In the genomic region with DNA sequence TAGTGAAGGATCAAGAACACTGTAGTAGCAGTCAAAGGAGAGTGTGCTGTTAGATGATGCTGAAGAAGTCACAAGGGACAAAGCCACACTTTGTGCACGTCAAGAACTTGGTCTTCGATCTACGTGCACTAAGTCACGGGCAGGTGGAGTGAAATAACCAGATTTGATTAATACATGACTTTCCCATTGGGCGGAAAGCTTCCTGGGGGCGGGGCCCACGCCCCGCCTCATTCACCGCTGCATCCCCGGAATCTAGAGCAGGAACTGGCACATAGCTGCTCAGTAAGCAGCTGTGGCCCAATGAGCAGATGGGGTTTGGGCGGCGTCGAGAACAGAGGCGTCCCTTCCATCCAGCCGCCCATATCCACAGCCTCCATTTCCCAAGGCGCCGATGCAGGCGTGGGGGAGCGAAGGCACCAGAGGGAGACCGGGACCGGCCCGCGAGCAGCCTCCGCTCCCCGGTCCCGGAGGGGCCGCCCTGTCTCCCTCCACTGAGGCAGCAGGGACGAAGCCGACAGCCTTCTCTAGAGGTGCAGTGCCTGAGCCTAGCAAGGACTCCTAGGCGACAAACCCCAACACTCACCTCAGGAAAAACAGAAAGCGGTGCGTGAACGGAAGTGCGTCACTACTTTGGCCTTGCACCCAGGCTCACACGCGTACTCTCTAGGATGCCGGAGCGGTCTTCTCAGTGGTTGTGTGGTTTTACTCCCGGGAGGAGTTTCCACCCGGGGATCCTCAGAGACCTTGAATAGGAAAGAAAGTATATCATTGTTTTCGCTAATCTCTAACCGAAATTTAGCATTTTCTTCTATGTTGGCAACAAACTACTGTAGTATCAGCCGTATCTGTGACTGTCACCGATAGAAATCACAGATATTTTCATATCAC, we compare ENCODE assay signal across 8 cellular contexts. TPM values are rescaled to one million over a fixed set of nuclear protein-coding genes. Genes with fewer than 3 reads are reported as not detected.
A peak's percentile ranks its signal among the peaks of the same experiment; 100 is the strongest.
DNase-seq lines count a peak whose midpoint lies in the region; ATAC-seq and TF ChIP-seq lines count a peak whose summit lies in the region.

No MANE protein-coding gene starts in this region.

- H3K9me2 ChIP-seq in OCI-LY1 (ENCODE audit: low read depth, low read length) = no peaks in the 10 kb centered on the region

- H3K79me2 ChIP-seq in OCI-LY1 (ENCODE audit: insufficient read depth, low read length) = no peaks in the 10 kb centered on the region

- in situ Hi-C loops in Caki2 (cut with HindIII; ENCODE audit: low pct_unique_long_range_greater_than_20kb, low sequenced_read_pairs) = no loop called here

- ATAC-seq in GM21423 (IDR thresholded peaks at IDR 0.05; ENCODE audit: unreplicated experiment) = peak; percentile 83

- TF ChIP-seq CTCF in OCI-LY1 (IDR thresholded peaks at IDR 0.05; ENCODE audit: low read length) (no peak), epithelial cell of esophagus (IDR thresholded peaks at IDR 0.05; ENCODE audit: insufficient read depth, low read depth, low read length, missing control alignments) (no peak)

- H3K4me2 ChIP-seq in OCI-LY1 (ENCODE audit: low read length) = peak overlapping the region; percentile 71

- DNase-seq in Caki2 (ENCODE audit: low read depth) (peak; percentile 95), activated T-cell treated with anti-CD3 and anti-CD28 coated beads for 24 hours (ENCODE audit: low read depth) (peak; percentile 70), epithelial cell of esophagus (ENCODE audit: low read depth) (peak; percentile 93)
- peak; percentile 47 to 65 for DNase-seq in stimulated activated CD8-positive, alpha-beta memory T cell treated with anti-CD3 and anti-CD28 coated beads, Interleukin-2, amount 100 ng/mL, for 48 hours (ENCODE audit: low read depth in 2 of 2)

- peak overlapping the region; percentile 64 for H2AFZ ChIP-seq in OCI-LY1 (ENCODE audit: low read length)

- peak overlapping the region; percentile 93 for H3K27ac ChIP-seq in HUES48 (ENCODE audit: low read depth, low read length)
- H3K27ac ChIP-seq in OCI-LY1 (ENCODE audit: low read depth, low read length, poor library complexity, severe bottlenecking) = no peak overlapping the region

- peak overlapping the region; percentile 84 for H3K4me3 ChIP-seq in HUES48 (ENCODE audit: low read depth, low read length)
- peak overlapping the region; percentile 86 for H3K4me3 ChIP-seq in OCI-LY1 (ENCODE audit: low read depth, low read length, poor library complexity, severe bottlenecking)
- peak overlapping the region; percentile 82 for H3K4me3 ChIP-seq in epithelial cell of esophagus (ENCODE audit: low read length)
- H3K4me3 ChIP-seq in mononuclear cell (ENCODE audit: low read length) = peak overlapping the region; percentile 69

- H3F3A ChIP-seq in OCI-LY1 (ENCODE audit: insufficient read depth, low read length) = no peaks in the 10 kb centered on the region

- H3K9me3 ChIP-seq in HUES48 (ENCODE audit: control insufficient read depth, insufficient read depth, low read length) (no peaks in the 10 kb centered on the region), OCI-LY1 (ENCODE audit: low read length) (no peaks in the 10 kb centered on the region), mononuclear cell (ENCODE audit: low read depth, low read length) (no peaks in the 10 kb centered on the region)

- H3K4me1 ChIP-seq in HUES48 (ENCODE audit: control insufficient read depth, insufficient read depth, low read length) (no peaks in the 10 kb centered on the region), OCI-LY1 (ENCODE audit: insufficient read depth, low read length, severe bottlenecking) (peaks cover 9% of the 10 kb centered on the region), mononuclear cell (ENCODE audit: insufficient read depth, low read length) (peaks cover 5% of the 10 kb centered on the region)

- H4K20me1 ChIP-seq in OCI-LY1 (ENCODE audit: insufficient read depth, low read length) = no peaks in the 10 kb centered on the region

- H3K9ac ChIP-seq in HUES48 (ENCODE audit: low read depth, low read length) (peak overlapping the region; percentile 81), OCI-LY1 (ENCODE audit: low read length) (peak overlapping the region; percentile 75)

- H3K36me3 ChIP-seq in HUES48 (ENCODE audit: control insufficient read depth, insufficient read depth, low read length) (no peaks in the 10 kb centered on the region), OCI-LY1 (ENCODE audit: insufficient read depth, low read length) (no peaks in the 10 kb centered on the region)

- no peaks in the 10 kb centered on the region; the same call in 1 of the 2 replicates for H3K27me3 ChIP-seq in HUES48 (ENCODE audit: control insufficient read depth, insufficient read depth, low read length)
- no peaks in the 10 kb centered on the region for H3K27me3 ChIP-seq in OCI-LY1 (ENCODE audit: insufficient read depth, low read length)
- H3K27me3 ChIP-seq in mononuclear cell (ENCODE audit: insufficient read depth, low read length) = no peaks in the 10 kb centered on the region

RNA-seq across cellular contexts. Expression of a gene that starts 4.9 kb away (rescaled TPM):
- 0.98 and 3.0 TPM in 2 replicates for total RNA-seq in Caki2 (2014; rRNA removed; shearing (Covaris generic); ENCODE audit: low replicate concordance)
- total RNA-seq in mononuclear cell = 2.6 TPM

RNA-seq across cellular contexts. Expression of a gene that starts 22.2 kb away (rescaled TPM):
- 4.8 and 12.2 TPM in 2 replicates for total RNA-seq in Caki2 (2014; rRNA removed; shearing (Covaris generic); ENCODE audit: low replicate concordance)
- 6.5 TPM for total RNA-seq in mononuclear cell

RNA-seq across cellular contexts. Expression of a gene that starts 42.0 kb away (rescaled TPM):
- total RNA-seq in Caki2 (2014; rRNA removed; shearing (Covaris generic); ENCODE audit: low replicate concordance) = not detected in 2 replicates
- not detected for total RNA-seq in mononuclear cell

RNA-seq across cellular contexts. Expression of a gene that starts 42.4 kb away (rescaled TPM):
- not detected in 2 replicates for total RNA-seq in Caki2 (2014; rRNA removed; shearing (Covaris generic); ENCODE audit: low replicate concordance)
- not detected for total RNA-seq in mononuclear cell
